Comparison of ENCODE assay signal across 2 cellular contexts in the genomic region with DNA sequence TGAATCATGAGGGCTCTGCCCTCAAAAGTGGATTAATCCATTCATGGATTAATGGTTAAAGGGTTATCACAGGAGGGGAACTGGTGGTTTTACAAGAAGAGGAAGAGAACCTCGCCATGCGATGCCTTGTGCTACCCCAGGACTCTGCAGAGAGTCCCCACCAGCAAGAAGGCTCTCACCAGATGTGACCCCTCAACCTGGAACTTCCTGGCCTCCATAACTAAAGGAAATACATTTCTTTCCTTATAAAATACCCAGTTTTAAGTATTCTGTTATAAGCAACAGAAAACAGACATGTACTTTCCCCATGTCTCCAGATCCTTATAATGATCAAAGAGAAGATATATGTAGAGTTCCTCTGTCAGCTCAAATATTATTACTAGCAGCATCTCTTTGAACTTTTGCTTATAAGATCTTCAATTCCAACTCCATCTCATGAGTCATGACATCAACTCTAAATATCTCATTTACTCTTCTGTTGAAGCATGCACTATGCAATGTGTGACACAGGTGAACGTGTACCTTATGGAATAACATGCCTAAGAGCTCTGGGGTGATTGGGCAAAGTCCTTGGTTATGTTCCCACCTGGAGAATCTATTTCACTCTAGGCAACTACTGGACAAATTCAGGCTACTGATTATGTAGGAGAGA.
TF ChIP-seq lines count a peak whose summit lies in the region.

No MANE protein-coding gene starts in this region.

TF ChIP-seq in HepG2, 621 proteins besides CTCF, POLR2A, EP300 and RAD21:
- TF ChIP-seq, protein P1, sequence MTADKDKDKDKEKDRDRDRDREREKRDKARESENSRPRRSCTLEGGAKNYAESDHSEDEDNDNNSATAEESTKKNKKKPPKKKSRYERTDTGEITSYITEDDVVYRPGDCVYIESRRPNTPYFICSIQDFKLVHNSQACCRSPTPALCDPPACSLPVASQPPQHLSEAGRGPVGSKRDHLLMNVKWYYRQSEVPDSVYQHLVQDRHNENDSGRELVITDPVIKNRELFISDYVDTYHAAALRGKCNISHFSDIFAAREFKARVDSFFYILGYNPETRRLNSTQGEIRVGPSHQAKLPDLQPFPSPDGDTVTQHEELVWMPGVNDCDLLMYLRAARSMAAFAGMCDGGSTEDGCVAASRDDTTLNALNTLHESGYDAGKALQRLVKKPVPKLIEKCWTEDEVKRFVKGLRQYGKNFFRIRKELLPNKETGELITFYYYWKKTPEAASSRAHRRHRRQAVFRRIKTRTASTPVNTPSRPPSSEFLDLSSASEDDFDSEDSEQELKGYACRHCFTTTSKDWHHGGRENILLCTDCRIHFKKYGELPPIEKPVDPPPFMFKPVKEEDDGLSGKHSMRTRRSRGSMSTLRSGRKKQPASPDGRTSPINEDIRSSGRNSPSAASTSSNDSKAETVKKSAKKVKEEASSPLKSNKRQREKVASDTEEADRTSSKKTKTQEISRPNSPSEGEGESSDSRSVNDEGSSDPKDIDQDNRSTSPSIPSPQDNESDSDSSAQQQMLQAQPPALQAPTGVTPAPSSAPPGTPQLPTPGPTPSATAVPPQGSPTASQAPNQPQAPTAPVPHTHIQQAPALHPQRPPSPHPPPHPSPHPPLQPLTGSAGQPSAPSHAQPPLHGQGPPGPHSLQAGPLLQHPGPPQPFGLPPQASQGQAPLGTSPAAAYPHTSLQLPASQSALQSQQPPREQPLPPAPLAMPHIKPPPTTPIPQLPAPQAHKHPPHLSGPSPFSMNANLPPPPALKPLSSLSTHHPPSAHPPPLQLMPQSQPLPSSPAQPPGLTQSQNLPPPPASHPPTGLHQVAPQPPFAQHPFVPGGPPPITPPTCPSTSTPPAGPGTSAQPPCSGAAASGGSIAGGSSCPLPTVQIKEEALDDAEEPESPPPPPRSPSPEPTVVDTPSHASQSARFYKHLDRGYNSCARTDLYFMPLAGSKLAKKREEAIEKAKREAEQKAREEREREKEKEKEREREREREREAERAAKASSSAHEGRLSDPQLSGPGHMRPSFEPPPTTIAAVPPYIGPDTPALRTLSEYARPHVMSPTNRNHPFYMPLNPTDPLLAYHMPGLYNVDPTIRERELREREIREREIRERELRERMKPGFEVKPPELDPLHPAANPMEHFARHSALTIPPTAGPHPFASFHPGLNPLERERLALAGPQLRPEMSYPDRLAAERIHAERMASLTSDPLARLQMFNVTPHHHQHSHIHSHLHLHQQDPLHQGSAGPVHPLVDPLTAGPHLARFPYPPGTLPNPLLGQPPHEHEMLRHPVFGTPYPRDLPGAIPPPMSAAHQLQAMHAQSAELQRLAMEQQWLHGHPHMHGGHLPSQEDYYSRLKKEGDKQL (CRISPR knock-in tag; IDR thresholded peaks at IDR 0.05; ENCODE audit: low read depth) = no peak
- no peak for TF ChIP-seq PHF21A (CRISPR knock-in tag; IDR thresholded peaks at IDR 0.05)
- TF ChIP-seq SRSF4 (IDR thresholded peaks at IDR 0.05; ENCODE audit: low read depth, low read length, poor library complexity, severe bottlenecking) = no peak
- TF ChIP-seq, protein P2, sequence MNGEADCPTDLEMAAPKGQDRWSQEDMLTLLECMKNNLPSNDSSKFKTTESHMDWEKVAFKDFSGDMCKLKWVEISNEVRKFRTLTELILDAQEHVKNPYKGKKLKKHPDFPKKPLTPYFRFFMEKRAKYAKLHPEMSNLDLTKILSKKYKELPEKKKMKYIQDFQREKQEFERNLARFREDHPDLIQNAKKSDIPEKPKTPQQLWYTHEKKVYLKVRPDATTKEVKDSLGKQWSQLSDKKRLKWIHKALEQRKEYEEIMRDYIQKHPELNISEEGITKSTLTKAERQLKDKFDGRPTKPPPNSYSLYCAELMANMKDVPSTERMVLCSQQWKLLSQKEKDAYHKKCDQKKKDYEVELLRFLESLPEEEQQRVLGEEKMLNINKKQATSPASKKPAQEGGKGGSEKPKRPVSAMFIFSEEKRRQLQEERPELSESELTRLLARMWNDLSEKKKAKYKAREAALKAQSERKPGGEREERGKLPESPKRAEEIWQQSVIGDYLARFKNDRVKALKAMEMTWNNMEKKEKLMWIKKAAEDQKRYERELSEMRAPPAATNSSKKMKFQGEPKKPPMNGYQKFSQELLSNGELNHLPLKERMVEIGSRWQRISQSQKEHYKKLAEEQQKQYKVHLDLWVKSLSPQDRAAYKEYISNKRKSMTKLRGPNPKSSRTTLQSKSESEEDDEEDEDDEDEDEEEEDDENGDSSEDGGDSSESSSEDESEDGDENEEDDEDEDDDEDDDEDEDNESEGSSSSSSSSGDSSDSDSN (CRISPR knock-in tag; IDR thresholded peaks at IDR 0.05) = no peak
- TF ChIP-seq ZNF558 (CRISPR knock-in tag; IDR thresholded peaks at IDR 0.05; ENCODE audit: borderline replicate concordance) = no peak
- TF ChIP-seq, protein P3, sequence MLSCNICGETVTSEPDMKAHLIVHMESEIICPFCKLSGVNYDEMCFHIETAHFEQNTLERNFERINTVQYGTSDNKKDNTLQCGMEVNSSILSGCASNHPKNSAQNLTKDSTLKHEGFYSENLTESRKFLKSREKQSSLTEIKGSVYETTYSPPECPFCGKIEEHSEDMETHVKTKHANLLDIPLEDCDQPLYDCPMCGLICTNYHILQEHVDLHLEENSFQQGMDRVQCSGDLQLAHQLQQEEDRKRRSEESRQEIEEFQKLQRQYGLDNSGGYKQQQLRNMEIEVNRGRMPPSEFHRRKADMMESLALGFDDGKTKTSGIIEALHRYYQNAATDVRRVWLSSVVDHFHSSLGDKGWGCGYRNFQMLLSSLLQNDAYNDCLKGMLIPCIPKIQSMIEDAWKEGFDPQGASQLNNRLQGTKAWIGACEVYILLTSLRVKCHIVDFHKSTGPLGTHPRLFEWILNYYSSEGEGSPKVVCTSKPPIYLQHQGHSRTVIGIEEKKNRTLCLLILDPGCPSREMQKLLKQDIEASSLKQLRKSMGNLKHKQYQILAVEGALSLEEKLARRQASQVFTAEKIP (CRISPR knock-in tag; IDR thresholded peaks at IDR 0.05; ENCODE audit: borderline replicate concordance) = no peak
- TF ChIP-seq RCOR2 (CRISPR knock-in tag; IDR thresholded peaks at IDR 0.05) = no peak
- no peak for TF ChIP-seq MAFG (CRISPR knock-in tag; IDR thresholded peaks at IDR 0.05)
- TF ChIP-seq, protein P4, sequence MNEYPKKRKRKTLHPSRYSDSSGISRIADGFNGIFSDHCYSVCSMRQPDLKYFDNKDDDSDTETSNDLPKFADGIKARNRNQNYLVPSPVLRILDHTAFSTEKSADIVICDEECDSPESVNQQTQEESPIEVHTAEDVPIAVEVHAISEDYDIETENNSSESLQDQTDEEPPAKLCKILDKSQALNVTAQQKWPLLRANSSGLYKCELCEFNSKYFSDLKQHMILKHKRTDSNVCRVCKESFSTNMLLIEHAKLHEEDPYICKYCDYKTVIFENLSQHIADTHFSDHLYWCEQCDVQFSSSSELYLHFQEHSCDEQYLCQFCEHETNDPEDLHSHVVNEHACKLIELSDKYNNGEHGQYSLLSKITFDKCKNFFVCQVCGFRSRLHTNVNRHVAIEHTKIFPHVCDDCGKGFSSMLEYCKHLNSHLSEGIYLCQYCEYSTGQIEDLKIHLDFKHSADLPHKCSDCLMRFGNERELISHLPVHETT (CRISPR knock-in tag; conservative IDR thresholded peaks at IDR 0.05) = no peak
- no peak for TF ChIP-seq ZNF431 (CRISPR knock-in tag; IDR thresholded peaks at IDR 0.05; ENCODE audit: borderline replicate concordance, low read depth)

TF ChIP-seq in GM12878, 131 proteins besides CTCF, POLR2A, EP300 and RAD21 (continues in another document):
- TF ChIP-seq, protein P5, sequence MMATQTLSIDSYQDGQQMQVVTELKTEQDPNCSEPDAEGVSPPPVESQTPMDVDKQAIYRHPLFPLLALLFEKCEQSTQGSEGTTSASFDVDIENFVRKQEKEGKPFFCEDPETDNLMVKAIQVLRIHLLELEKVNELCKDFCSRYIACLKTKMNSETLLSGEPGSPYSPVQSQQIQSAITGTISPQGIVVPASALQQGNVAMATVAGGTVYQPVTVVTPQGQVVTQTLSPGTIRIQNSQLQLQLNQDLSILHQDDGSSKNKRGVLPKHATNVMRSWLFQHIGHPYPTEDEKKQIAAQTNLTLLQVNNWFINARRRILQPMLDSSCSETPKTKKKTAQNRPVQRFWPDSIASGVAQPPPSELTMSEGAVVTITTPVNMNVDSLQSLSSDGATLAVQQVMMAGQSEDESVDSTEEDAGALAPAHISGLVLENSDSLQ (IDR thresholded peaks at IDR 0.05) = no peak
- TF ChIP-seq SRF (IDR thresholded peaks at IDR 0.05; ENCODE audit: low read depth in 2 of 2, low read length in 2 of 2) (no peak), SMAD1 (IDR thresholded peaks at IDR 0.05; ENCODE audit: low read depth, partially characterized antibody) (no peak), YY1 (IDR thresholded peaks at IDR 0.05; ENCODE audit: low read depth, low read length) (no peak), CREB1 (IDR thresholded peaks at IDR 0.05; ENCODE audit: low read depth) (no peak), CHD2 (IDR thresholded peaks at IDR 0.05; ENCODE audit: borderline replicate concordance, low read depth, low read length) (no peak), WRNIP1 (IDR thresholded peaks at IDR 0.05; ENCODE audit: borderline replicate concordance, low read depth, low read length) (no peak), CEBPB (IDR thresholded peaks at IDR 0.05; ENCODE audit: borderline replicate concordance in 1 of 2, low read depth in 2 of 2, low read length in 2 of 2) (no peak), SPI1 (IDR thresholded peaks at IDR 0.05; ENCODE audit: borderline replicate concordance, insufficient read depth, low read depth, low read length) (0 out of 2 replicates have a peak, but pooled peaks have one; percentile 13), PAX5 (IDR thresholded peaks at IDR 0.05; ENCODE audit: borderline replicate concordance, low read depth, low read length) (no peak), GABPA (IDR thresholded peaks at IDR 0.05; ENCODE audit: low read depth) (peak; percentile 61), NR2C2 (IDR thresholded peaks at IDR 0.05; ENCODE audit: borderline replicate concordance, control insufficient read depth, insufficient read length, low read depth) (no peak), FOXK2 (IDR thresholded peaks at IDR 0.05) (no peak), BRCA1 (IDR thresholded peaks at IDR 0.05; ENCODE audit: low read depth, low read length) (no peak), KDM1A (IDR thresholded peaks at IDR 0.05; ENCODE audit: borderline replicate concordance) (no peak)
- TF ChIP-seq, protein P6, sequence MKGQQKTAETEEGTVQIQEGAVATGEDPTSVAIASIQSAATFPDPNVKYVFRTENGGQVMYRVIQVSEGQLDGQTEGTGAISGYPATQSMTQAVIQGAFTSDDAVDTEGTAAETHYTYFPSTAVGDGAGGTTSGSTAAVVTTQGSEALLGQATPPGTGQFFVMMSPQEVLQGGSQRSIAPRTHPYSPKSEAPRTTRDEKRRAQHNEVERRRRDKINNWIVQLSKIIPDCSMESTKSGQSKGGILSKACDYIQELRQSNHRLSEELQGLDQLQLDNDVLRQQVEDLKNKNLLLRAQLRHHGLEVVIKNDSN (IDR thresholded peaks at IDR 0.05; ENCODE audit: borderline replicate concordance, extremely low read length, insufficient read depth, low read depth, low read length) = no peak
- TF ChIP-seq, protein P7, sequence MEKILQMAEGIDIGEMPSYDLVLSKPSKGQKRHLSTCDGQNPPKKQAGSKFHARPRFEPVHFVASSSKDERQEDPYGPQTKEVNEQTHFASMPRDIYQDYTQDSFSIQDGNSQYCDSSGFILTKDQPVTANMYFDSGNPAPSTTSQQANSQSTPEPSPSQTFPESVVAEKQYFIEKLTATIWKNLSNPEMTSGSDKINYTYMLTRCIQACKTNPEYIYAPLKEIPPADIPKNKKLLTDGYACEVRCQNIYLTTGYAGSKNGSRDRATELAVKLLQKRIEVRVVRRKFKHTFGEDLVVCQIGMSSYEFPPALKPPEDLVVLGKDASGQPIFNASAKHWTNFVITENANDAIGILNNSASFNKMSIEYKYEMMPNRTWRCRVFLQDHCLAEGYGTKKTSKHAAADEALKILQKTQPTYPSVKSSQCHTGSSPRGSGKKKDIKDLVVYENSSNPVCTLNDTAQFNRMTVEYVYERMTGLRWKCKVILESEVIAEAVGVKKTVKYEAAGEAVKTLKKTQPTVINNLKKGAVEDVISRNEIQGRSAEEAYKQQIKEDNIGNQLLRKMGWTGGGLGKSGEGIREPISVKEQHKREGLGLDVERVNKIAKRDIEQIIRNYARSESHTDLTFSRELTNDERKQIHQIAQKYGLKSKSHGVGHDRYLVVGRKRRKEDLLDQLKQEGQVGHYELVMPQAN (conservative IDR thresholded peaks at IDR 0.05) = no peak
- TF ChIP-seq, protein P8, sequence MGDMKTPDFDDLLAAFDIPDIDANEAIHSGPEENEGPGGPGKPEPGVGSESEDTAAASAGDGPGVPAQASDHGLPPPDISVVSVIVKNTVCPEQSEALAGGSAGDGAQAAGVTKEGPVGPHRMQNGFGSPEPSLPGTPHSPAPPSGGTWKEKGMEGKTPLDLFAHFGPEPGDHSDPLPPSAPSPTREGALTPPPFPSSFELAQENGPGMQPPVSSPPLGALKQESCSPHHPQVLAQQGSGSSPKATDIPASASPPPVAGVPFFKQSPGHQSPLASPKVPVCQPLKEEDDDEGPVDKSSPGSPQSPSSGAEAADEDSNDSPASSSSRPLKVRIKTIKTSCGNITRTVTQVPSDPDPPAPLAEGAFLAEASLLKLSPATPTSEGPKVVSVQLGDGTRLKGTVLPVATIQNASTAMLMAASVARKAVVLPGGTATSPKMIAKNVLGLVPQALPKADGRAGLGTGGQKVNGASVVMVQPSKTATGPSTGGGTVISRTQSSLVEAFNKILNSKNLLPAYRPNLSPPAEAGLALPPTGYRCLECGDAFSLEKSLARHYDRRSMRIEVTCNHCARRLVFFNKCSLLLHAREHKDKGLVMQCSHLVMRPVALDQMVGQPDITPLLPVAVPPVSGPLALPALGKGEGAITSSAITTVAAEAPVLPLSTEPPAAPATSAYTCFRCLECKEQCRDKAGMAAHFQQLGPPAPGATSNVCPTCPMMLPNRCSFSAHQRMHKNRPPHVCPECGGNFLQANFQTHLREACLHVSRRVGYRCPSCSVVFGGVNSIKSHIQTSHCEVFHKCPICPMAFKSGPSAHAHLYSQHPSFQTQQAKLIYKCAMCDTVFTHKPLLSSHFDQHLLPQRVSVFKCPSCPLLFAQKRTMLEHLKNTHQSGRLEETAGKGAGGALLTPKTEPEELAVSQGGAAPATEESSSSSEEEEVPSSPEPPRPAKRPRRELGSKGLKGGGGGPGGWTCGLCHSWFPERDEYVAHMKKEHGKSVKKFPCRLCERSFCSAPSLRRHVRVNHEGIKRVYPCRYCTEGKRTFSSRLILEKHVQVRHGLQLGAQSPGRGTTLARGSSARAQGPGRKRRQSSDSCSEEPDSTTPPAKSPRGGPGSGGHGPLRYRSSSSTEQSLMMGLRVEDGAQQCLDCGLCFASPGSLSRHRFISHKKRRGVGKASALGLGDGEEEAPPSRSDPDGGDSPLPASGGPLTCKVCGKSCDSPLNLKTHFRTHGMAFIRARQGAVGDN (IDR thresholded peaks at IDR 0.05) = peak; percentile 56; the same call in 1 of the 2 replicates
- TF ChIP-seq, protein P9, sequence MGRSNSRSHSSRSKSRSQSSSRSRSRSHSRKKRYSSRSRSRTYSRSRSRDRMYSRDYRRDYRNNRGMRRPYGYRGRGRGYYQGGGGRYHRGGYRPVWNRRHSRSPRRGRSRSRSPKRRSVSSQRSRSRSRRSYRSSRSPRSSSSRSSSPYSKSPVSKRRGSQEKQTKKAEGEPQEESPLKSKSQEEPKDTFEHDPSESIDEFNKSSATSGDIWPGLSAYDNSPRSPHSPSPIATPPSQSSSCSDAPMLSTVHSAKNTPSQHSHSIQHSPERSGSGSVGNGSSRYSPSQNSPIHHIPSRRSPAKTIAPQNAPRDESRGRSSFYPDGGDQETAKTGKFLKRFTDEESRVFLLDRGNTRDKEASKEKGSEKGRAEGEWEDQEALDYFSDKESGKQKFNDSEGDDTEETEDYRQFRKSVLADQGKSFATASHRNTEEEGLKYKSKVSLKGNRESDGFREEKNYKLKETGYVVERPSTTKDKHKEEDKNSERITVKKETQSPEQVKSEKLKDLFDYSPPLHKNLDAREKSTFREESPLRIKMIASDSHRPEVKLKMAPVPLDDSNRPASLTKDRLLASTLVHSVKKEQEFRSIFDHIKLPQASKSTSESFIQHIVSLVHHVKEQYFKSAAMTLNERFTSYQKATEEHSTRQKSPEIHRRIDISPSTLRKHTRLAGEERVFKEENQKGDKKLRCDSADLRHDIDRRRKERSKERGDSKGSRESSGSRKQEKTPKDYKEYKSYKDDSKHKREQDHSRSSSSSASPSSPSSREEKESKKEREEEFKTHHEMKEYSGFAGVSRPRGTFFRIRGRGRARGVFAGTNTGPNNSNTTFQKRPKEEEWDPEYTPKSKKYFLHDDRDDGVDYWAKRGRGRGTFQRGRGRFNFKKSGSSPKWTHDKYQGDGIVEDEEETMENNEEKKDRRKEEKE (IDR thresholded peaks at IDR 0.05) = no peak
